Comparison of ENCODE assay signal across 12 cellular contexts in genomic region chr2:147829106-147829505, GRCh38. TPM values are rescaled to one million over a fixed set of nuclear protein-coding genes. Genes with fewer than 3 reads are reported as not detected.
A peak's percentile ranks its signal among the peaks of the same experiment; 100 is the strongest.
DNase-seq lines count a peak whose midpoint lies in the region; ATAC-seq and TF ChIP-seq lines count a peak whose summit lies in the region.
"Had no signal": no experiment of that assay in that cellular context is flagged by ENCODE, and none has a peak within 500 bp of the region (broad histone marks: within the 10 kb centered on the region; RNA-seq: fewer than 3 reads in every experiment).

No MANE protein-coding gene starts in this region.

- dilution Hi-C loops in mammary epithelial cell (cut with HindIII; ENCODE audit: low sequenced_read_pairs), result no loop called here

- H3K4me3 ChIP-seq in mammary epithelial cell (replicated peaks in 1 of 3; ENCODE audit: insufficient read depth in 1 of 3, low read depth in 2 of 3, low read length in 3 of 3) (no peak overlapping the region), MM.1S (ENCODE audit: low read length) (no peak overlapping the region)

- no peaks in the 10 kb centered on the region for H3K36me3 ChIP-seq in mammary epithelial cell (ENCODE audit: insufficient read depth, low read length)
- no peaks in the 10 kb centered on the region for H3K36me3 ChIP-seq in MM.1S (replicated peaks; ENCODE audit: insufficient read depth, low read length)
- H3K36me3 ChIP-seq: WERI-Rb-1 had no signal

- H3K9me3 ChIP-seq in mammary epithelial cell (replicated peaks; ENCODE audit: insufficient read depth, low read length), result no peaks in the 10 kb centered on the region
- no peaks in the 10 kb centered on the region for H3K9me3 ChIP-seq in MM.1S (replicated peaks; ENCODE audit: insufficient read depth, low read length)

- peak; percentile 13 for DNase-seq in NCI-H1694 (lab: John Stamatoyannopoulos, UW)
- DNase-seq in NCI-H1694 treated with DMSO at 0.1 percent for 48 hours (lab: John Stamatoyannopoulos, UW), result no peak
- peak; percentile 60 for DNase-seq in MV-4-11 (lab: John Stamatoyannopoulos, UW)
- DNase-seq in mammary epithelial cell, result peak; percentile 55
- DNase-seq in non-pigmented ciliary epithelial cell (ENCODE audit: low read depth), result peak; percentile 53
- no peak for DNase-seq in MM.1S
- no peak for DNase-seq in NCI-H2107 (lab: John Stamatoyannopoulos, UW)
- DNase-seq: activated naive CD4-positive, alpha-beta T cell treated with Interleukin-2 at 50 U/mL for 16 hours; mesendoderm; NCI-H526 treated with DMSO at 0.1 percent for 48 hours; WERI-Rb-1 had no signal

- H3K27ac ChIP-seq in mammary epithelial cell (ENCODE audit: insufficient read depth, low read depth, low read length) (no peak overlapping the region), MM.1S (ENCODE audit: low read length) (no peak overlapping the region)
- H3K27ac ChIP-seq: WERI-Rb-1 had no signal

- H3K4me1 ChIP-seq in mammary epithelial cell (ENCODE audit: insufficient read depth, low read length) (peaks cover 2% of the 10 kb centered on the region), MM.1S (ENCODE audit: low read length) (no peaks in the 10 kb centered on the region)

- no peaks in the 10 kb centered on the region for H3K27me3 ChIP-seq in mammary epithelial cell (ENCODE audit: insufficient read depth, low read length)
- no peaks in the 10 kb centered on the region for H3K27me3 ChIP-seq in MM.1S (replicated peaks; ENCODE audit: insufficient read depth, low read length)

- no peak for ATAC-seq in HG03442 (IDR thresholded peaks at IDR 0.05; ENCODE audit: unreplicated experiment)

- in situ Hi-C loops in mammary epithelial cell (cut with MboI; ENCODE audit: low sequenced_read_pairs in 2 of 2), result no loop called here

- H3F3A ChIP-seq in MM.1S (ENCODE audit: insufficient read depth, low read length), result no peaks in the 10 kb centered on the region

- H3K9ac ChIP-seq in mammary epithelial cell (ENCODE audit: insufficient read depth, low read length) (no peak overlapping the region), MM.1S (ENCODE audit: low read length) (no peak overlapping the region)

- H3K4me2 ChIP-seq in mammary epithelial cell (ENCODE audit: insufficient read depth, low read depth, low read length) (no peak overlapping the region), MM.1S (ENCODE audit: low read depth, low read length) (no peak overlapping the region)

- TF ChIP-seq CTCF in mammary epithelial cell (conservative IDR thresholded peaks at IDR 0.05 in 1 of 2, IDR thresholded peaks at IDR 0.05 in 1 of 2; ENCODE audit: extremely low read depth in 1 of 2, insufficient read depth in 1 of 2, low read depth in 1 of 2, low read length in 2 of 2) (no peak), MM.1S (IDR thresholded peaks at IDR 0.05; ENCODE audit: low read length) (no peak)

- no TSS peak for BruUV-seq in mammary epithelial cell (replicated peaks; lab: Mats Ljungman, UMichigan)

- H4K20me1 ChIP-seq in mammary epithelial cell (ENCODE audit: insufficient read depth, low read length) (no peaks in the 10 kb centered on the region), MM.1S (ENCODE audit: insufficient read depth, low read length) (no peaks in the 10 kb centered on the region)

- H2AFZ ChIP-seq in mammary epithelial cell (ENCODE audit: low read depth, low read length), result no peak overlapping the region
- no peak overlapping the region for H2AFZ ChIP-seq in MM.1S (ENCODE audit: low read length)

- CTCF ChIA-PET in mammary epithelial cell (lab: Charles Lee; ENCODE audit: low non-redundant PET), result no interaction called here

- no peaks in the 10 kb centered on the region for H3K9me2 ChIP-seq in MM.1S (replicated peaks; ENCODE audit: insufficient read depth, low read length)

- intact Hi-C loops in mammary epithelial cell (cut with micrococcal nuclease), result no loop called here

- H3K79me2 ChIP-seq in mammary epithelial cell (ENCODE audit: insufficient read depth, low read length) (no peaks in the 10 kb centered on the region), MM.1S (ENCODE audit: low read length) (no peaks in the 10 kb centered on the region)

RNA-seq across cellular contexts. Expression of gene ACVR2A, which starts 15.7 kb away (rescaled TPM):
- 10 to 100 TPM; 12.9 to 26.0 TPM for total RNA-seq in mammary epithelial cell
- polyA plus RNA-seq in mammary epithelial cell, result 3.6 TPM
- 9.3 TPM for polyA minus RNA-seq in mammary epithelial cell

Comparison
In these comparisons a context has a peak if more than half of its experiments do, and no peak if none do; other contexts are left out.
1. DNase-seq: peak in NCI-H1694 (single experiment), MV-4-11 (single experiment), mammary epithelial cell (single experiment) and non-pigmented ciliary epithelial cell (single experiment); none in NCI-H1694 treated with DMSO at 0.1 percent for 48 hours (single experiment), MM.1S (single experiment) and NCI-H2107 (single experiment).